Comparison of ENCODE assay signal across 1 cellular context in genomic region chr7:131829911-131830310, GRCh38.
TF ChIP-seq lines count a peak whose summit lies in the region.

No MANE protein-coding gene starts in this region.

TF ChIP-seq in H1, 55 proteins besides CTCF, POLR2A, EP300 and RAD21 (continued from another document):
- no peak for TF ChIP-seq USF2 (IDR thresholded peaks at IDR 0.05; ENCODE audit: low read length)
- peak; percentile 79 to 91; a peak in 3 of 4 replicates for TF ChIP-seq SIN3A (conservative IDR thresholded peaks at IDR 0.05 in 1 of 2, IDR thresholded peaks at IDR 0.05 in 1 of 2; ENCODE audit: low read depth in 1 of 2, low read length in 2 of 2)
- no peak for TF ChIP-seq TEAD4 (IDR thresholded peaks at IDR 0.05; ENCODE audit: low read depth, low read length)
- TF ChIP-seq FOSL1 (IDR thresholded peaks at IDR 0.05; ENCODE audit: insufficient read depth, low read depth, low read length): no peak
- no peak for TF ChIP-seq HDAC2 (IDR thresholded peaks at IDR 0.05; ENCODE audit: borderline replicate concordance in 1 of 2, low read depth in 2 of 2, low read length in 2 of 2)
- no peak for TF ChIP-seq POU5F1 (IDR thresholded peaks at IDR 0.05; ENCODE audit: low read depth, low read length)
